ENCODE assay signal across 1 cellular context in the genomic region with DNA sequence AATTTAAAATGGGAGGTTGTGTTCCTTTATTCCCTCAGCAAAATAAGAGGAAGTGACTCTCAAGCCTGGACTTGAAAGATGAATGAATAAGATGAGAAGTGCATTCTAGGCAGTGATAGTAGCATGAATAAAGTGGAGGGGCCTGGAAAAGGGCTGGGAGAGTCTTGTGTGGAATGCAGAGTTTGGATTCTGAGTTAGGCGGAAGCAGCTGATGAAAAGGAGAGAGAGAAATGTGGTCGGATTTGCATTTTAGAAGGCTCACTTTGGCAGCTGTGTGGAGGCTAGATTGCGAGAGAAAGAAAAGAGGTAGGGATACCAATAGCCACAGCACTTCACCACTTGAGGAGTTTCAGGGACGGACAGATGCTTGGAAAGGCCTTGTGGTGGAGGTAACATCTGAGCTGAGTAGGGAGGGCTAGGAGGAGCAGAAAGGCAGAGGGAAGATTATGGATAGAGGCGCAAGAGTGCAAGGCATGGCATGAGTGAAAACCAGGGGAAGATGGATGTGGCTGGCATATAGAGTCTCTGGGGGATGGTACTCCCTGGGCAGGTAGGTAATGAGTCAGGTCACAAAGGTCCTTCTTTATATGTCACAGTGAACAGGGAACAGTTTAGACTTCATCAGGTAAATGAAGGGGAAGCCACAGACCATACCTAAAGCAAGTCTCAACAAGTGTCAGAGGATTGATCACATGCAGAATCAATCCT.
TF ChIP-seq lines count a peak whose summit lies in the region.

No MANE protein-coding gene starts in this region.

TF ChIP-seq in GM12878, 131 proteins besides CTCF, POLR2A, EP300 and RAD21 (continues in another document):
- no peak for TF ChIP-seq POLR2AphosphoS5 (IDR thresholded peaks at IDR 0.05; ENCODE audit: low read length)
- no peak for TF ChIP-seq CEBPB (IDR thresholded peaks at IDR 0.05; ENCODE audit: borderline replicate concordance in 1 of 2, low read depth in 2 of 2, low read length in 2 of 2)
- no peak for TF ChIP-seq GABPA (IDR thresholded peaks at IDR 0.05; ENCODE audit: low read depth)
- TF ChIP-seq SMARCA5 (IDR thresholded peaks at IDR 0.05), result 0 out of 2 replicates have a peak, but pooled peaks have one; percentile 35
- TF ChIP-seq, protein P1, sequence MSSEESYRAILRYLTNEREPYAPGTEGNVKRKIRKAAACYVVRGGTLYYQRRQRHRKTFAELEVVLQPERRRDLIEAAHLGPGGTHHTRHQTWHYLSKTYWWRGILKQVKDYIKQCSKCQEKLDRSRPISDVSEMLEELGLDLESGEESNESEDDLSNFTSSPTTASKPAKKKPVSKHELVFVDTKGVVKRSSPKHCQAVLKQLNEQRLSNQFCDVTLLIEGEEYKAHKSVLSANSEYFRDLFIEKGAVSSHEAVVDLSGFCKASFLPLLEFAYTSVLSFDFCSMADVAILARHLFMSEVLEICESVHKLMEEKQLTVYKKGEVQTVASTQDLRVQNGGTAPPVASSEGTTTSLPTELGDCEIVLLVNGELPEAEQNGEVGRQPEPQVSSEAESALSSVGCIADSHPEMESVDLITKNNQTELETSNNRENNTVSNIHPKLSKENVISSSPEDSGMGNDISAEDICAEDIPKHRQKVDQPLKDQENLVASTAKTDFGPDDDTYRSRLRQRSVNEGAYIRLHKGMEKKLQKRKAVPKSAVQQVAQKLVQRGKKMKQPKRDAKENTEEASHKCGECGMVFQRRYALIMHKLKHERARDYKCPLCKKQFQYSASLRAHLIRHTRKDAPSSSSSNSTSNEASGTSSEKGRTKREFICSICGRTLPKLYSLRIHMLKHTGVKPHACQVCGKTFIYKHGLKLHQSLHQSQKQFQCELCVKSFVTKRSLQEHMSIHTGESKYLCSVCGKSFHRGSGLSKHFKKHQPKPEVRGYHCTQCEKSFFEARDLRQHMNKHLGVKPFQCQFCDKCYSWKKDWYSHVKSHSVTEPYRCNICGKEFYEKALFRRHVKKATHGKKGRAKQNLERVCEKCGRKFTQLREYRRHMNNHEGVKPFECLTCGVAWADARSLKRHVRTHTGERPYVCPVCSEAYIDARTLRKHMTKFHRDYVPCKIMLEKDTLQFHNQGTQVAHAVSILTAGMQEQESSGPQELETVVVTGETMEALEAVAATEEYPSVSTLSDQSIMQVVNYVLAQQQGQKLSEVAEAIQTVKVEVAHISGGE (CRISPR knock-in tag; IDR thresholded peaks at IDR 0.05), result no peak
- TF ChIP-seq, protein P2, sequence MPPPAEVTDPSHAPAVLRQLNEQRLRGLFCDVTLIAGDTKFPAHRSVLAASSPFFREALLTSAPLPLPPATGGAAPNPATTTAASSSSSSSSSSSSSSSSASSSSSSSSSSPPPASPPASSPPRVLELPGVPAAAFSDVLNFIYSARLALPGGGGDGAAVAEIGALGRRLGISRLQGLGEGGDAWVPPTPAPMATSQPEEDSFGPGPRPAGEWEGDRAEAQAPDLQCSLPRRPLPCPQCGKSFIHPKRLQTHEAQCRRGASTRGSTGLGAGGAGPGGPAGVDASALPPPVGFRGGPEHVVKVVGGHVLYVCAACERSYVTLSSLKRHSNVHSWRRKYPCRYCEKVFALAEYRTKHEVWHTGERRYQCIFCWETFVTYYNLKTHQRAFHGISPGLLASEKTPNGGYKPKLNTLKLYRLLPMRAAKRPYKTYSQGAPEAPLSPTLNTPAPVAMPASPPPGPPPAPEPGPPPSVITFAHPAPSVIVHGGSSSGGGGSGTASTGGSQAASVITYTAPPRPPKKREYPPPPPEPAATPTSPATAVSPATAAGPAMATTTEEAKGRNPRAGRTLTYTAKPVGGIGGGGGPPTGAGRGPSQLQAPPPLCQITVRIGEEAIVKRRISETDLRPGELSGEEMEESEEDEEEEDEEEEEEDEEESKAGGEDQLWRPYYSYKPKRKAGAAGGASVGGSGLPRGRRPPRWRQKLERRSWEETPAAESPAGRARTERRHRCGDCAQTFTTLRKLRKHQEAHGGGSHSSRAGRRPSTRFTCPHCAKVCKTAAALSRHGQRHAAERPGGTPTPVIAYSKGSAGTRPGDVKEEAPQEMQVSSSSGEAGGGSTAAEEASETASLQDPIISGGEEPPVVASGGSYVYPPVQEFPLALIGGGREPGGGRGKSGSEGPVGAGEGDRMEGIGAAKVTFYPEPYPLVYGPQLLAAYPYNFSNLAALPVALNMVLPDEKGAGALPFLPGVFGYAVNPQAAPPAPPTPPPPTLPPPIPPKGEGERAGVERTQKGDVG (CRISPR knock-in tag; IDR thresholded peaks at IDR 0.05), result no peak
- TF ChIP-seq JUNB (IDR thresholded peaks at IDR 0.05), result no peak
- TF ChIP-seq, protein P3, sequence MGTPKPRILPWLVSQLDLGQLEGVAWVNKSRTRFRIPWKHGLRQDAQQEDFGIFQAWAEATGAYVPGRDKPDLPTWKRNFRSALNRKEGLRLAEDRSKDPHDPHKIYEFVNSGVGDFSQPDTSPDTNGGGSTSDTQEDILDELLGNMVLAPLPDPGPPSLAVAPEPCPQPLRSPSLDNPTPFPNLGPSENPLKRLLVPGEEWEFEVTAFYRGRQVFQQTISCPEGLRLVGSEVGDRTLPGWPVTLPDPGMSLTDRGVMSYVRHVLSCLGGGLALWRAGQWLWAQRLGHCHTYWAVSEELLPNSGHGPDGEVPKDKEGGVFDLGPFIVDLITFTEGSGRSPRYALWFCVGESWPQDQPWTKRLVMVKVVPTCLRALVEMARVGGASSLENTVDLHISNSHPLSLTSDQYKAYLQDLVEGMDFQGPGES (IDR thresholded peaks at IDR 0.05), result no peak
- no peak for TF ChIP-seq BCL11A (IDR thresholded peaks at IDR 0.05; ENCODE audit: low read depth, low read length)
- peak; percentile 18; the same call in 1 of the 2 replicates for TF ChIP-seq NFIC (IDR thresholded peaks at IDR 0.05; ENCODE audit: low read depth, low read length)
- TF ChIP-seq CHD1 (IDR thresholded peaks at IDR 0.05; ENCODE audit: low read depth, low read length), result no peak
- TF ChIP-seq, protein P4, sequence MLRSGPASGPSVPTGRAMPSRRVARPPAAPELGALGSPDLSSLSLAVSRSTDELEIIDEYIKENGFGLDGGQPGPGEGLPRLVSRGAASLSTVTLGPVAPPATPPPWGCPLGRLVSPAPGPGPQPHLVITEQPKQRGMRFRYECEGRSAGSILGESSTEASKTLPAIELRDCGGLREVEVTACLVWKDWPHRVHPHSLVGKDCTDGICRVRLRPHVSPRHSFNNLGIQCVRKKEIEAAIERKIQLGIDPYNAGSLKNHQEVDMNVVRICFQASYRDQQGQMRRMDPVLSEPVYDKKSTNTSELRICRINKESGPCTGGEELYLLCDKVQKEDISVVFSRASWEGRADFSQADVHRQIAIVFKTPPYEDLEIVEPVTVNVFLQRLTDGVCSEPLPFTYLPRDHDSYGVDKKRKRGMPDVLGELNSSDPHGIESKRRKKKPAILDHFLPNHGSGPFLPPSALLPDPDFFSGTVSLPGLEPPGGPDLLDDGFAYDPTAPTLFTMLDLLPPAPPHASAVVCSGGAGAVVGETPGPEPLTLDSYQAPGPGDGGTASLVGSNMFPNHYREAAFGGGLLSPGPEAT (IDR thresholded peaks at IDR 0.05; ENCODE audit: low read depth), result 0 out of 2 replicates have a peak, but pooled peaks have one; percentile 31
- TF ChIP-seq, protein P5, sequence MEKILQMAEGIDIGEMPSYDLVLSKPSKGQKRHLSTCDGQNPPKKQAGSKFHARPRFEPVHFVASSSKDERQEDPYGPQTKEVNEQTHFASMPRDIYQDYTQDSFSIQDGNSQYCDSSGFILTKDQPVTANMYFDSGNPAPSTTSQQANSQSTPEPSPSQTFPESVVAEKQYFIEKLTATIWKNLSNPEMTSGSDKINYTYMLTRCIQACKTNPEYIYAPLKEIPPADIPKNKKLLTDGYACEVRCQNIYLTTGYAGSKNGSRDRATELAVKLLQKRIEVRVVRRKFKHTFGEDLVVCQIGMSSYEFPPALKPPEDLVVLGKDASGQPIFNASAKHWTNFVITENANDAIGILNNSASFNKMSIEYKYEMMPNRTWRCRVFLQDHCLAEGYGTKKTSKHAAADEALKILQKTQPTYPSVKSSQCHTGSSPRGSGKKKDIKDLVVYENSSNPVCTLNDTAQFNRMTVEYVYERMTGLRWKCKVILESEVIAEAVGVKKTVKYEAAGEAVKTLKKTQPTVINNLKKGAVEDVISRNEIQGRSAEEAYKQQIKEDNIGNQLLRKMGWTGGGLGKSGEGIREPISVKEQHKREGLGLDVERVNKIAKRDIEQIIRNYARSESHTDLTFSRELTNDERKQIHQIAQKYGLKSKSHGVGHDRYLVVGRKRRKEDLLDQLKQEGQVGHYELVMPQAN (conservative IDR thresholded peaks at IDR 0.05), result no peak
- TF ChIP-seq FOXK2 (IDR thresholded peaks at IDR 0.05), result no peak
- peak; percentile 43; the same call in 1 of the 2 replicates for TF ChIP-seq RAD51 (IDR thresholded peaks at IDR 0.05)
- TF ChIP-seq ZSCAN29 (IDR thresholded peaks at IDR 0.05), result no peak
- TF ChIP-seq SP1 (IDR thresholded peaks at IDR 0.05; ENCODE audit: low read depth, low read length), result no peak
- TF ChIP-seq TCF7 (IDR thresholded peaks at IDR 0.05; ENCODE audit: borderline replicate concordance), result no peak
- TF ChIP-seq TAF1 (IDR thresholded peaks at IDR 0.05; ENCODE audit: borderline replicate concordance, low read depth, low read length), result no peak
- TF ChIP-seq, protein P6, sequence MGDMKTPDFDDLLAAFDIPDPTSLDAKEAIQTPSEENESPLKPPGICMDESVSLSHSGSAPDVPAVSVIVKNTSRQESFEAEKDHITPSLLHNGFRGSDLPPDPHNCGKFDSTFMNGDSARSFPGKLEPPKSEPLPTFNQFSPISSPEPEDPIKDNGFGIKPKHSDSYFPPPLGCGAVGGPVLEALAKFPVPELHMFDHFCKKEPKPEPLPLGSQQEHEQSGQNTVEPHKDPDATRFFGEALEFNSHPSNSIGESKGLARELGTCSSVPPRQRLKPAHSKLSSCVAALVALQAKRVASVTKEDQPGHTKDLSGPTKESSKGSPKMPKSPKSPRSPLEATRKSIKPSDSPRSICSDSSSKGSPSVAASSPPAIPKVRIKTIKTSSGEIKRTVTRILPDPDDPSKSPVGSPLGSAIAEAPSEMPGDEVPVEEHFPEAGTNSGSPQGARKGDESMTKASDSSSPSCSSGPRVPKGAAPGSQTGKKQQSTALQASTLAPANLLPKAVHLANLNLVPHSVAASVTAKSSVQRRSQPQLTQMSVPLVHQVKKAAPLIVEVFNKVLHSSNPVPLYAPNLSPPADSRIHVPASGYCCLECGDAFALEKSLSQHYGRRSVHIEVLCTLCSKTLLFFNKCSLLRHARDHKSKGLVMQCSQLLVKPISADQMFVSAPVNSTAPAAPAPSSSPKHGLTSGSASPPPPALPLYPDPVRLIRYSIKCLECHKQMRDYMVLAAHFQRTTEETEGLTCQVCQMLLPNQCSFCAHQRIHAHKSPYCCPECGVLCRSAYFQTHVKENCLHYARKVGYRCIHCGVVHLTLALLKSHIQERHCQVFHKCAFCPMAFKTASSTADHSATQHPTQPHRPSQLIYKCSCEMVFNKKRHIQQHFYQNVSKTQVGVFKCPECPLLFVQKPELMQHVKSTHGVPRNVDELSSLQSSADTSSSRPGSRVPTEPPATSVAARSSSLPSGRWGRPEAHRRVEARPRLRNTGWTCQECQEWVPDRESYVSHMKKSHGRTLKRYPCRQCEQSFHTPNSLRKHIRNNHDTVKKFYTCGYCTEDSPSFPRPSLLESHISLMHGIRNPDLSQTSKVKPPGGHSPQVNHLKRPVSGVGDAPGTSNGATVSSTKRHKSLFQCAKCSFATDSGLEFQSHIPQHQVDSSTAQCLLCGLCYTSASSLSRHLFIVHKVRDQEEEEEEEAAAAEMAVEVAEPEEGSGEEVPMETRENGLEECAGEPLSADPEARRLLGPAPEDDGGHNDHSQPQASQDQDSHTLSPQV (IDR thresholded peaks at IDR 0.05), result no peak
- TF ChIP-seq, protein P7, sequence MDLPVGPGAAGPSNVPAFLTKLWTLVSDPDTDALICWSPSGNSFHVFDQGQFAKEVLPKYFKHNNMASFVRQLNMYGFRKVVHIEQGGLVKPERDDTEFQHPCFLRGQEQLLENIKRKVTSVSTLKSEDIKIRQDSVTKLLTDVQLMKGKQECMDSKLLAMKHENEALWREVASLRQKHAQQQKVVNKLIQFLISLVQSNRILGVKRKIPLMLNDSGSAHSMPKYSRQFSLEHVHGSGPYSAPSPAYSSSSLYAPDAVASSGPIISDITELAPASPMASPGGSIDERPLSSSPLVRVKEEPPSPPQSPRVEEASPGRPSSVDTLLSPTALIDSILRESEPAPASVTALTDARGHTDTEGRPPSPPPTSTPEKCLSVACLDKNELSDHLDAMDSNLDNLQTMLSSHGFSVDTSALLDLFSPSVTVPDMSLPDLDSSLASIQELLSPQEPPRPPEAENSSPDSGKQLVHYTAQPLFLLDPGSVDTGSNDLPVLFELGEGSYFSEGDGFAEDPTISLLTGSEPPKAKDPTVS (IDR thresholded peaks at IDR 0.05; ENCODE audit: low read depth, low read length), result no peak
- TF ChIP-seq IKZF1 (conservative IDR thresholded peaks at IDR 0.05), result peak; percentile 68
- TF ChIP-seq CREB1 (IDR thresholded peaks at IDR 0.05; ENCODE audit: low read depth), result no peak
- TF ChIP-seq, protein P8, sequence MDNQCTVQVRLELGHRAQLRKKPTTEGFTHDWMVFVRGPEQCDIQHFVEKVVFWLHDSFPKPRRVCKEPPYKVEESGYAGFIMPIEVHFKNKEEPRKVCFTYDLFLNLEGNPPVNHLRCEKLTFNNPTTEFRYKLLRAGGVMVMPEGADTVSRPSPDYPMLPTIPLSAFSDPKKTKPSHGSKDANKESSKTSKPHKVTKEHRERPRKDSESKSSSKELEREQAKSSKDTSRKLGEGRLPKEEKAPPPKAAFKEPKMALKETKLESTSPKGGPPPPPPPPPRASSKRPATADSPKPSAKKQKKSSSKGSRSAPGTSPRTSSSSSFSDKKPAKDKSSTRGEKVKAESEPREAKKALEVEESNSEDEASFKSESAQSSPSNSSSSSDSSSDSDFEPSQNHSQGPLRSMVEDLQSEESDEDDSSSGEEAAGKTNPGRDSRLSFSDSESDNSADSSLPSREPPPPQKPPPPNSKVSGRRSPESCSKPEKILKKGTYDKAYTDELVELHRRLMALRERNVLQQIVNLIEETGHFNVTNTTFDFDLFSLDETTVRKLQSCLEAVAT (IDR thresholded peaks at IDR 0.05), result no peak
- TF ChIP-seq, protein P9, sequence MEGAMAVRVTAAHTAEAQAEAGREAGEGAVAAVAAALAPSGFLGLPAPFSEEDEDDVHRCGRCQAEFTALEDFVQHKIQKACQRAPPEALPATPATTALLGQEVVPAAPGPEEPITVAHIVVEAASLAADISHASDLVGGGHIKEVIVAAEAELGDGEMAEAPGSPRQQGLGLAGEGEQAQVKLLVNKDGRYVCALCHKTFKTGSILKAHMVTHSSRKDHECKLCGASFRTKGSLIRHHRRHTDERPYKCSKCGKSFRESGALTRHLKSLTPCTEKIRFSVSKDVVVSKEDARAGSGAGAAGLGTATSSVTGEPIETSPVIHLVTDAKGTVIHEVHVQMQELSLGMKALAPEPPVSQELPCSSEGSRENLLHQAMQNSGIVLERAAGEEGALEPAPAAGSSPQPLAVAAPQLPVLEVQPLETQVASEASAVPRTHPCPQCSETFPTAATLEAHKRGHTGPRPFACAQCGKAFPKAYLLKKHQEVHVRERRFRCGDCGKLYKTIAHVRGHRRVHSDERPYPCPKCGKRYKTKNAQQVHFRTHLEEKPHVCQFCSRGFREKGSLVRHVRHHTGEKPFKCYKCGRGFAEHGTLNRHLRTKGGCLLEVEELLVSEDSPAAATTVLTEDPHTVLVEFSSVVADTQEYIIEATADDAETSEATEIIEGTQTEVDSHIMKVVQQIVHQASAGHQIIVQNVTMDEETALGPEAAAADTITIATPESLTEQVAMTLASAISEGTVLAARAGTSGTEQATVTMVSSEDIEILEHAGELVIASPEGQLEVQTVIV (IDR thresholded peaks at IDR 0.05; ENCODE audit: borderline replicate concordance, partially characterized antibody), result no peak
- no peak for TF ChIP-seq SIN3A (IDR thresholded peaks at IDR 0.05; ENCODE audit: low read depth, low read length)
- no peak for TF ChIP-seq SUPT20H (IDR thresholded peaks at IDR 0.05; ENCODE audit: borderline replicate concordance, control insufficient read depth, low read depth, low read length)
- TF ChIP-seq ZBED1 (IDR thresholded peaks at IDR 0.05; ENCODE audit: borderline replicate concordance), result no peak
- no peak for TF ChIP-seq CBFB (IDR thresholded peaks at IDR 0.05; ENCODE audit: low read depth)
